Comparison of ENCODE assay signal across 9 cellular contexts in the genomic region with DNA sequence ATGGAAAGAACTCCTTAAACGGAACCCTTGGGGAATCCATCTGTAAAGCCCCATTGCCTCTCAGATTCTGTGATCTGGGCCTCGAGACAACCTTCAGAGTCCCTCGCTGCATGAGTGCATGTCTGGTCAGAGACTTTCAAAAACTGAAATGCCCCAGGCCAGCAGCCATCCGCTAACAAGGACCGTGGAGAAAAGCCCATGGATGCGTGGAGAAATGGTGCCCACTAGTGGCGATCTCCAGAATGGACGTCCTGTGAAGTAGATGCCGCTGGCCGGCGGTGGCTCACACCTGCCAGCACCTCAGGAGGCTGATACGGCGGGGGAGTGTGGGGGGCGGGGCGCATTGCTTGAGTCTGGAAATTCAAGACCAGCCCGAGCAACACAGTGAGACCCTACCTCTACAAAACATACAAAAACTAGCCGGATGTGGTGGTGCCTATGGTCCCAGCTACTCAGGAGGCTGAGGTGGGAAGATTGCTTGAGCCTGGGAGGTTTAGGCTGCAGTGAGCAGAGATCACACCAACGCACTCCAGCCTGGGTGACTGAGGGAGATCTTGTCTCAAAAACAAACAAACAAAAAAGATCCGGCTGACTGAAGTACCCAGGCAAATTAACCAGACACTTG. TPM values are rescaled to one million over a fixed set of nuclear protein-coding genes. Genes with fewer than 3 reads are reported as not detected.
DNase-seq lines count a peak whose midpoint lies in the region; ATAC-seq and TF ChIP-seq lines count a peak whose summit lies in the region.
"Had no signal": no experiment of that assay in that cellular context is flagged by ENCODE, and none has a peak within 500 bp of the region (broad histone marks: within the 10 kb centered on the region; RNA-seq: fewer than 3 reads in every experiment).

No MANE protein-coding gene starts in this region.

- TF ChIP-seq CTCF in HFFc6 (IDR thresholded peaks at IDR 0.05) = peak; percentile 97
- peak; percentile 91 for TF ChIP-seq CTCF in retinal pigment epithelial cell (conservative IDR thresholded peaks at IDR 0.05; ENCODE audit: low read depth, low read length)

- peaks cover 30% of the 10 kb centered on the region for H3K4me1 Mint-ChIP-seq in HFFc6 (ENCODE audit: low read depth)
- peaks cover 36% of the 10 kb centered on the region for H3K4me1 Mint-ChIP-seq in T-helper 1 cell treated with Interleukin-12 subunit alpha and Interleukin-12 subunit beta and Interleukin-4 antibody, amounts not matched to agents 30 μg/mL and 1 μg/mL, for 36 hours (ENCODE audit: low read depth)

- peak overlapping the region; percentile 72 for H3K27ac Mint-ChIP-seq in HFFc6
- peak overlapping the region; percentile 59 for H3K27ac Mint-ChIP-seq in T-helper 1 cell treated with Interleukin-12 subunit alpha and Interleukin-12 subunit beta and Interleukin-4 antibody, amounts not matched to agents 30 μg/mL and 1 μg/mL, for 36 hours

- H3K9me3 Mint-ChIP-seq in HFFc6 = no peaks in the 10 kb centered on the region
- no peaks in the 10 kb centered on the region for H3K9me3 Mint-ChIP-seq in T-helper 1 cell treated with Interleukin-12 subunit alpha and Interleukin-12 subunit beta and Interleukin-4 antibody, amounts not matched to agents 30 μg/mL and 1 μg/mL, for 36 hours

- no peaks in the 10 kb centered on the region for H3K9me3 ChIP-seq in adipocyte (ENCODE audit: control insufficient read depth, low read length)

- no peaks in the 10 kb centered on the region for H3K36me3 Mint-ChIP-seq in HFFc6 (ENCODE audit: low read depth)
- peaks cover 2% of the 10 kb centered on the region for H3K36me3 Mint-ChIP-seq in T-helper 1 cell treated with Interleukin-12 subunit alpha and Interleukin-12 subunit beta and Interleukin-4 antibody, amounts not matched to agents 30 μg/mL and 1 μg/mL, for 36 hours (ENCODE audit: low read depth)

- no peak overlapping the region for H3K4me3 ChIP-seq in adipocyte (ENCODE audit: low read length)
- no peak overlapping the region for H3K4me3 ChIP-seq in retinal pigment epithelial cell (ENCODE audit: low read length)

- H3K27me3 ChIP-seq in adipocyte (replicated peaks; ENCODE audit: control insufficient read depth, insufficient read depth, low read length) = no peaks in the 10 kb centered on the region

- DNase-seq in GM04504 (ENCODE audit: low read depth) (peak; percentile 65), HFFc6 (peak; percentile 83), NCI-H128 (lab: John Stamatoyannopoulos, UW; ENCODE audit: unreplicated experiment) (peak; percentile 32), adipocyte (ENCODE audit: low read depth) (peak; percentile 93), left ventricle myocardium superior (peak; percentile 87), retinal pigment epithelial cell (ENCODE audit: low read depth) (no peak), cortex of kidney (lab: John Stamatoyannopoulos, UW) (no peak)

- H3K4me3 Mint-ChIP-seq in HFFc6 = no peak overlapping the region
- peak overlapping the region; percentile 35 for H3K4me3 Mint-ChIP-seq in T-helper 1 cell treated with Interleukin-12 subunit alpha and Interleukin-12 subunit beta and Interleukin-4 antibody, amounts not matched to agents 30 μg/mL and 1 μg/mL, for 36 hours

- H3K36me3 ChIP-seq in adipocyte (ENCODE audit: control insufficient read depth, insufficient read depth, low read length, severe bottlenecking) = no peaks in the 10 kb centered on the region

- H3K27me3 Mint-ChIP-seq in HFFc6 (ENCODE audit: insufficient read depth) = peaks cover 4% of the 10 kb centered on the region; the same call in 1 of the 2 replicates
- peaks cover 28% of the 10 kb centered on the region for H3K27me3 Mint-ChIP-seq in T-helper 1 cell treated with Interleukin-12 subunit alpha and Interleukin-12 subunit beta and Interleukin-4 antibody, amounts not matched to agents 30 μg/mL and 1 μg/mL, for 36 hours (ENCODE audit: low read depth)

- intact Hi-C loops in left ventricle myocardium superior (cut with micrococcal nuclease) = loop anchor here (5.0 kb wide), 1 partner anchor 280 kb away; no protein-coding TSS in a partner anchor

- peaks cover 22% of the 10 kb centered on the region for H3K4me1 ChIP-seq in adipocyte (ENCODE audit: control insufficient read depth, insufficient read depth, low read length)

- peak; percentile 87 for ATAC-seq in left ventricle myocardium superior

- peak overlapping the region; percentile 47 for H3K9ac ChIP-seq in adipocyte (ENCODE audit: low read length)

RNA-seq across cellular contexts. Expression of gene CDC16, which starts 7.9 kb away (rescaled TPM):
- total RNA-seq in HFFc6 (2021; fragmentation: NEBNext Ultra II Directional; extraction: Animal tissue kit (Norgen Biotek cat#: 25700)) = 10 to 100 TPM; 73.0 to 90.1 (median 82.3) TPM
- total RNA-seq in left ventricle myocardium superior = 35.9 TPM

RNA-seq across cellular contexts. Expression of gene CFAP97D2, which starts 47.8 kb away (rescaled TPM):
- total RNA-seq in HFFc6 (2021; fragmentation: NEBNext Ultra II Directional; extraction: Animal tissue kit (Norgen Biotek cat#: 25700)) = not detected
- not detected for total RNA-seq in left ventricle myocardium superior
- total RNA-seq: temporal lobe had no signal

RNA-seq across cellular contexts. Expression of gene UPF3A, which starts 54.6 kb away (rescaled TPM):
- 10 to 100 TPM; 32.4 to 42.9 (median 39.8) TPM for total RNA-seq in HFFc6 (2021; fragmentation: NEBNext Ultra II Directional; extraction: Animal tissue kit (Norgen Biotek cat#: 25700))
- 22.2 TPM for total RNA-seq in left ventricle myocardium superior

Comparison
In these comparisons a context has a peak if more than half of its experiments do, and no peak if none do; other contexts are left out.
1. DNase-seq: peak in GM04504 (single experiment), HFFc6 (single experiment), NCI-H128 (single experiment), adipocyte (single experiment) and left ventricle myocardium superior (single experiment); none in retinal pigment epithelial cell (single experiment) and cortex of kidney (single experiment).